Comparison of ENCODE assay signal across 9 cellular contexts in genomic region chr2:37934591-37935513, GRCh38. TPM values are rescaled to one million over a fixed set of nuclear protein-coding genes. Genes with fewer than 3 reads are reported as not detected.
A peak's percentile ranks its signal among the peaks of the same experiment; 100 is the strongest.
DNase-seq lines count a peak whose midpoint lies in the region; ATAC-seq and TF ChIP-seq lines count a peak whose summit lies in the region.
"Had no signal": no experiment of that assay in that cellular context is flagged by ENCODE, and none has a peak within 500 bp of the region (broad histone marks: within the 10 kb centered on the region; RNA-seq: fewer than 3 reads in every experiment).

No MANE protein-coding gene starts in this region.

- TF ChIP-seq POLR2A in erythroblast (IDR thresholded peaks at IDR 0.05; ENCODE audit: low read length): no peak

- H3K27ac ChIP-seq in dorsolateral prefrontal cortex: no peak overlapping the region
- H3K27ac ChIP-seq: skin epidermis had no signal

- DNase-seq in fibroblast of villous mesenchyme (ENCODE audit: low read depth) (no peak), dorsolateral prefrontal cortex (no peak), erythroblast (lab: John Stamatoyannopoulos, UW) (no peak), Kasumi-1 (lab: John Stamatoyannopoulos, UW) (no peak), dermis blood vessel endothelial cell (no peak)

- no peaks in the 10 kb centered on the region for H3K27me3 ChIP-seq in dorsolateral prefrontal cortex

- H3K4me3 ChIP-seq in fibroblast of villous mesenchyme (ENCODE audit: low read depth, low read length) (peak overlapping the region; percentile 23), dorsolateral prefrontal cortex (peak overlapping the region in 19 of 59 donors; percentile 1 to 43 (median 21))
- H3K4me3 ChIP-seq: skin epidermis had no signal

- ATAC-seq in GM18511 (IDR thresholded peaks at IDR 0.05; ENCODE audit: unreplicated experiment) (peak; percentile 88), GM21576 (IDR thresholded peaks at IDR 0.05; ENCODE audit: unreplicated experiment) (peak; percentile 86), HG03571 (IDR thresholded peaks at IDR 0.05; ENCODE audit: unreplicated experiment) (peak; percentile 91)

- intact Hi-C loops in dorsolateral prefrontal cortex (cut with DNase I): no loop called here

- no peak for TF ChIP-seq CTCF in fibroblast of villous mesenchyme (IDR thresholded peaks at IDR 0.05; ENCODE audit: insufficient read depth, low read depth, low read length)
- no peak for TF ChIP-seq CTCF in dorsolateral prefrontal cortex (IDR thresholded peaks at IDR 0.05 in 54 of 56, conservative IDR thresholded peaks at IDR 0.05 in 2 of 56; ENCODE audit: low read depth in 1 of 56, partially characterized antibody in 56 of 56)

RNA-seq across cellular contexts. Expression of gene RMDN2, which starts 9.8 kb away (rescaled TPM):
- total RNA-seq in fibroblast of villous mesenchyme (5.8 and 9.5 TPM in 2 replicates), dorsolateral prefrontal cortex (10 to 100 TPM in 115 of 120 experiments, 1 to 10 TPM in 5; 6.9 to 24.8 (median 14.3) TPM), dermis blood vessel endothelial cell (3.1 and 4.3 TPM in 2 replicates)
